ENCODE assay signal across 15 cellular contexts in the genomic region with DNA sequence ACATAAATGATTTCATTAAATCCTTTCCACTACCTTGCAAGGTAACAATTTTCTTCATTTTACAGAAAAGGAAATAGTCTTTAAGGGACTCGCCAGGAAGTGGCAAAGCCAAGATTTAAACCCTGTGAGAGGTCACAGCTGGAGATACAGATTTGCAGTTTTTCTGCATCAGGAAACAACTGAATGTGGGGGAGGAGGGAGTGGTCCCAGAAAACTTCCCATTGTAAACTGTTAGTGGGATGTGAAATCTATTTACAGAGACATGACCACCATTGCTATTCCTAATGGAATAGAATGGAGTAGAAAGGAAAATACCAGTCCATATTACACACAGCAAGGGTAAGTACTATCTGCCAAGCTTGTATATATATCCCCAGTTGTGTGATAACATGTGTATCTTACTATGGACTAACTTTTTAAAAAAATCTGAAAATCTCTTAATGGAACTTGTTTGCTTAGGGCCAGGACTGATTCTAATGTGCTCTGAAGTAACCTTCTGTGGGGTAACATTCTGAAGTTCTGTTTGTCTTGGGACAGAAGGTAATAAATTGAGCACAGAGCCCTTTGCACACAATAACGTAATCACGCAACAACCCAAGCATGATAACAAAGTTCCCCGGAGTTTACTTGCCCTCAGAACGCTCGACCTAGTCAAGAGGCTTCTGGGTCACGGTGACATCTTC. TPM values are rescaled to one million over a fixed set of nuclear protein-coding genes. Genes with fewer than 3 reads are reported as not detected.
DNase-seq lines count a peak whose midpoint lies in the region; ATAC-seq, FAIRE-seq and TF ChIP-seq lines count a peak whose summit lies in the region.
"Had no signal": no experiment of that assay in that cellular context is flagged by ENCODE, and none has a peak within 500 bp of the region (broad histone marks: within the 10 kb centered on the region; RNA-seq: fewer than 3 reads in every experiment).

No MANE protein-coding gene starts in this region.

- dilution Hi-C loops in IMR-90 (cut with HindIII; ENCODE audit: low sequenced_read_pairs, unreplicated experiment), result no loop called here

- H3K9ac ChIP-seq in IMR-90 (ENCODE audit: low read depth, low read length) (no peak overlapping the region), H1 (replicated peaks in 1 of 4; ENCODE audit: extremely low read depth in 1 of 4, low read depth in 3 of 4, low read length in 3 of 4) (no peak overlapping the region)

- WGBS in IMR-90 (ENCODE audit: extremely low coverage in 2 of 2, insufficient read length in 1 of 2), 2 experiments, result 100% methylated on average over 1 of the region's 7 CpGs; no CpG with 5 or more reads in 1 of the 2 experiments
- 87% methylated on average over 7 of the region's 7 CpGs; no CpG with 5 or more reads in 1 of the 2 experiments for WGBS in H1 (ENCODE audit: extremely low coverage in 1 of 2, insufficient coverage in 1 of 2, insufficient read length in 1 of 2, insufficient replicate concordance in 2 of 2, low coverage in 1 of 2, low lambda C conversion rate in 2 of 2, missing lambda C conversion rate in 1 of 2), 2 experiments
- 32% methylated on average over 7 of the region's 7 CpGs for WGBS in right lobe of liver (ENCODE audit: insufficient coverage, low coverage, low lambda C conversion rate, missing lambda C conversion rate)
- WGBS in thyroid gland, 2 donors, result 24 to 40% methylated on average over 7 of the region's 7 CpGs

- H2BK120ac ChIP-seq in IMR-90 (ENCODE audit: low read depth, low read length) (0 out of 2 replicates have a peak overlapping the region, but pooled peaks have one; percentile 34), H1 (replicated peaks; ENCODE audit: low read depth, low read length) (no peak overlapping the region)

- H3K4me3 ChIP-seq in IMR-90 (ENCODE audit: insufficient read depth, low read depth, low read length) (no peak overlapping the region), H1 (ENCODE audit: extremely low read depth in 1 of 4, insufficient read depth in 2 of 4, low read depth in 3 of 4, low read length in 4 of 4) (no peak overlapping the region), right lobe of liver (no peak overlapping the region), thyroid gland (replicated peaks in 1 of 3) (no peak overlapping the region)
- H3K4me3 ChIP-seq: MG63 had no signal

- H3K4me1 ChIP-seq in IMR-90 (ENCODE audit: control insufficient read depth, insufficient read depth, low read length) (peaks cover 40% of the 10 kb centered on the region), H1 (replicated peaks in 1 of 4; ENCODE audit: control insufficient read depth in 3 of 4, insufficient read depth in 4 of 4, low read length in 3 of 4) (peaks cover 6 to 28% (median 19%) of the 10 kb centered on the region in 4 experiments), right lobe of liver (peaks cover 0 to 69% (median 31%) of the 10 kb centered on the region in 4 donors), thyroid gland (peaks cover 73 to 78% of the 10 kb centered on the region in 2 donors)

- 0 out of 2 replicates have a peak overlapping the region, but pooled peaks have one; percentile 93 for H4K5ac ChIP-seq in IMR-90 (ENCODE audit: low read depth, low read length)
- no peak overlapping the region for H4K5ac ChIP-seq in H1 (ENCODE audit: insufficient read length, low read depth, low read length)

- peak overlapping the region; percentile 62; the same call in 2 of the 3 replicates for H2BK15ac ChIP-seq in IMR-90 (ENCODE audit: low read depth, low read length)
- no peak overlapping the region for H2BK15ac ChIP-seq in H1 (ENCODE audit: low read length)

- peak overlapping the region; percentile 85; the same call in 1 of the 2 replicates for H3K27ac ChIP-seq in IMR-90 (ENCODE audit: insufficient read depth, low read length)
- no peak overlapping the region for H3K27ac ChIP-seq in H1 (ENCODE audit: low read depth, low read length)
- peak overlapping the region; percentile 69 to 100 (median 77) for H3K27ac ChIP-seq in right lobe of liver
- H3K27ac ChIP-seq in thyroid gland, result peak overlapping the region; percentile 95 to 97 (median 96)

- H3K23me2 ChIP-seq in H1 (ENCODE audit: low read depth, low read length), result no peaks in the 10 kb centered on the region

- H2BK20ac ChIP-seq in IMR-90 (ENCODE audit: low read depth, low read length) (peak overlapping the region; percentile 49; the same call in 1 of the 2 replicates), H1 (ENCODE audit: low read length) (no peak overlapping the region)

- POLR2A ChIA-PET in IMR-90 (lab: Charles Lee; ENCODE audit: unreplicated experiment), result interaction anchor here (0.6 kb wide), 1 partner anchor 771 kb away, joined by 3 read pairs; no protein-coding TSS in a partner anchor
- POLR2A ChIA-PET in H1 (lab: Charles Lee; ENCODE audit: partially characterized antibody), result no interaction called here

- H3K9me3 ChIP-seq in IMR-90 (ENCODE audit: control insufficient read depth, insufficient read depth, low read length) (peaks cover 7% of the 10 kb centered on the region), H1 (ENCODE audit: insufficient read depth in 2 of 2, low read depth in 1 of 2, low read length in 1 of 2) (peaks cover 8 to 12% of the 10 kb centered on the region in 2 experiments), right lobe of liver (peaks cover 0 to 1% (median 0%) of the 10 kb centered on the region in 4 donors), thyroid gland (no peaks in the 10 kb centered on the region)

- H2BK5ac ChIP-seq in IMR-90 (ENCODE audit: low read depth, low read length, poor library complexity, severe bottlenecking) (peak overlapping the region; percentile 23), H1 (ENCODE audit: low read depth, low read length) (no peak overlapping the region)

- H4K91ac ChIP-seq in IMR-90 (ENCODE audit: insufficient read depth, low read depth, low read length) (no peak overlapping the region), H1 (replicated peaks; ENCODE audit: insufficient read length, low read length) (peak overlapping the region; percentile 3)

- H3K9me3 Mint-ChIP-seq in natural killer cell treated with Interleukin-12 subunit alpha and Interleukin-12 subunit beta and Interleukin-15 and Interleukin-18, amount 100 ng/mL, for 72 hours, result peaks cover 9% of the 10 kb centered on the region

- H3K36me3 Mint-ChIP-seq in natural killer cell treated with Interleukin-12 subunit alpha and Interleukin-12 subunit beta and Interleukin-15 and Interleukin-18, amount 100 ng/mL, for 72 hours, result peaks cover 11% of the 10 kb centered on the region

- peaks cover 8 to 21% of the 10 kb centered on the region in 2 donors for H3K27me3 Mint-ChIP-seq in natural killer cell treated with Interleukin-12 subunit alpha and Interleukin-12 subunit beta and Interleukin-15 and Interleukin-18, amount 100 ng/mL, for 72 hours
- H3K27me3 Mint-ChIP-seq: T-helper 17 cell had no signal

- no peak overlapping the region for H2AK9ac ChIP-seq in IMR-90 (replicated peaks; ENCODE audit: low read depth, low read length, poor library complexity)

- TF ChIP-seq RAD21 in IMR-90 (IDR thresholded peaks at IDR 0.05; ENCODE audit: low read length) (no peak), H1 (IDR thresholded peaks at IDR 0.05 in 1 of 2, conservative IDR thresholded peaks at IDR 0.05 in 1 of 2; ENCODE audit: low read depth in 2 of 2, low read length in 2 of 2) (no peak)

- H2AFZ ChIP-seq in IMR-90 (replicated peaks; ENCODE audit: low read length, poor library complexity) (no peak overlapping the region), H1 (ENCODE audit: low read length) (no peak overlapping the region)

- H2AK5ac ChIP-seq in IMR-90 (ENCODE audit: low read depth, low read length), result peak overlapping the region; percentile 89
- no peak overlapping the region for H2AK5ac ChIP-seq in H1 (ENCODE audit: low read depth, low read length)

- no peak for TF ChIP-seq EP300 in H1 (IDR thresholded peaks at IDR 0.05; ENCODE audit: borderline replicate concordance in 1 of 2, low read depth in 2 of 2, low read length in 2 of 2)

- H3K4ac ChIP-seq in IMR-90 (ENCODE audit: low read depth, low read length) (peak overlapping the region; percentile 58), H1 (replicated peaks; ENCODE audit: insufficient read length, low read depth, low read length) (no peak overlapping the region)

- H3K4me2 ChIP-seq in IMR-90 (ENCODE audit: low read depth, low read length), result no peak overlapping the region
- no peak overlapping the region for H3K4me2 ChIP-seq in H1 (ENCODE audit: insufficient read depth in 1 of 2, low read depth in 2 of 2, low read length in 2 of 2)

- no peaks in the 10 kb centered on the region for H3K79me1 ChIP-seq in IMR-90 (ENCODE audit: low read depth in 1 of 2, low read length in 2 of 2)
- no peaks in the 10 kb centered on the region for H3K79me1 ChIP-seq in H1 (ENCODE audit: low read depth, low read length)

- no peak overlapping the region for H3K4me3 Mint-ChIP-seq in natural killer cell treated with Interleukin-12 subunit alpha and Interleukin-12 subunit beta and Interleukin-15 and Interleukin-18, amount 100 ng/mL, for 72 hours
- H3K4me3 Mint-ChIP-seq: activated naive CD8-positive, alpha-beta T cell; CD8-positive, alpha-beta T cell; dendritic cell treated with granulocyte-macrophage colony-stimulating factor and Interleukin-4, amounts not matched to agents 40 ng/mL and 50 ng/mL, for 4 days; T-helper 17 cell had no signal

- peak overlapping the region; percentile 75 to 95; a peak in 2 of 4 replicates for H4K8ac ChIP-seq in IMR-90 (ENCODE audit: low read depth in 2 of 2, low read length in 2 of 2)
- H4K8ac ChIP-seq in H1 (ENCODE audit: extremely low read depth, insufficient read depth, low read length), result no peak overlapping the region

- in situ Hi-C loops in IMR-90 (cut with MboI; ENCODE audit: low sequenced_read_pairs), result no loop called here

- TF ChIP-seq CTCF in IMR-90 (conservative IDR thresholded peaks at IDR 0.05; ENCODE audit: low read depth, low read length), result no peak
- no peak for TF ChIP-seq CTCF in H1 (IDR thresholded peaks at IDR 0.05; ENCODE audit: control extremely low read depth in 1 of 3, insufficient read depth in 1 of 3, low read depth in 1 of 3, low read length in 3 of 3)
- no peak for TF ChIP-seq CTCF in right lobe of liver (IDR thresholded peaks at IDR 0.05)
- TF ChIP-seq CTCF in thyroid gland (IDR thresholded peaks at IDR 0.05), result no peak

- DNase-seq in IMR-90 (peak; percentile 50), H1 (ENCODE audit: low read depth in 1 of 2, low spot score in 2 of 2) (no peak), right lobe of liver (peak in 1 of 3 donors; percentile 89), thyroid gland (peak in 1 of 2 donors; percentile 53), occipital lobe (lab: John Stamatoyannopoulos, UW) (no peak), SHP77 treated with DMSO at 0.1 percent for 48 hours (lab: John Stamatoyannopoulos, UW) (no peak)
- DNase-seq in natural killer cell treated with Interleukin-12 subunit alpha and Interleukin-12 subunit beta and Interleukin-15 and Interleukin-18, amount 100 ng/mL, for 72 hours (ENCODE audit: low spot score), result no peak
- DNase-seq: CD8-positive, alpha-beta T cell; GF-D8; left cardiac atrium; MG63; stimulated activated CD4-positive, alpha-beta T cell treated with anti-CD3 and anti-CD28 coated beads, Interleukin-2, amount 100 ng/mL, for 24 hours; T-helper 17 cell had no signal

- H3K23ac ChIP-seq in IMR-90 (ENCODE audit: low read depth, low read length), result peak overlapping the region; percentile 26; the same call in 1 of the 2 replicates
- H3K23ac ChIP-seq in H1 (ENCODE audit: insufficient read length), result no peak overlapping the region

- H2BK12ac ChIP-seq in H1 (ENCODE audit: low read depth, low read length), result no peak overlapping the region

- H3K79me2 ChIP-seq in H1 (ENCODE audit: control insufficient read depth in 1 of 2, insufficient read depth in 2 of 2, low read length in 2 of 2), result no peaks in the 10 kb centered on the region

- BruUV-seq in IMR-90 (replicated peaks; lab: Mats Ljungman, UMichigan), result no TSS peak

- intact Hi-C loops in IMR-90 (cut with micrococcal nuclease) (no loop called here), right lobe of liver (cut with DNase I) (no loop called here), thyroid gland (cut with DNase I) (no loop called here)

- peaks cover 9 to 10% of the 10 kb centered on the region in 2 donors for H3K4me1 Mint-ChIP-seq in natural killer cell treated with Interleukin-12 subunit alpha and Interleukin-12 subunit beta and Interleukin-15 and Interleukin-18, amount 100 ng/mL, for 72 hours (ENCODE audit: low read depth in 2 of 2)

- no peak overlapping the region for H3K14ac ChIP-seq in IMR-90 (replicated peaks; ENCODE audit: low read depth, low read length)
- H3K14ac ChIP-seq in H1 (ENCODE audit: insufficient read length), result no peak overlapping the region

- no peak for FAIRE-seq in H1 (lab: Jason Lieb, UNC)

- H3K18ac ChIP-seq in IMR-90 (ENCODE audit: low read depth, low read length) (peak overlapping the region; percentile 67; the same call in 1 of the 2 replicates), H1 (ENCODE audit: extremely low read depth, low read length) (no peak overlapping the region)

- no peak for ATAC-seq in IMR-90 (ENCODE audit: low read depth)
- peak; percentile 9 to 55 (median 31) for ATAC-seq in right lobe of liver
- no peak for ATAC-seq in natural killer cell treated with Interleukin-12 subunit alpha and Interleukin-12 subunit beta and Interleukin-15 and Interleukin-18, amount 100 ng/mL, for 72 hours
- ATAC-seq: CD8-positive, alpha-beta T cell; T-helper 17 cell had no signal

- no peak for TF ChIP-seq POLR2A in IMR-90 (IDR thresholded peaks at IDR 0.05; ENCODE audit: low read depth, low read length)
- TF ChIP-seq POLR2A in H1 (IDR thresholded peaks at IDR 0.05; ENCODE audit: control extremely low read depth in 1 of 2, low read depth in 2 of 2, low read length in 2 of 2), result no peak
- no peak for TF ChIP-seq POLR2A in right lobe of liver (IDR thresholded peaks at IDR 0.05)
- peak in 1 of 2 donors; percentile 45 for TF ChIP-seq POLR2A in thyroid gland (IDR thresholded peaks at IDR 0.05)

- H3K36me3 ChIP-seq in IMR-90 (ENCODE audit: control insufficient read depth, insufficient read depth, low read length) (no peaks in the 10 kb centered on the region), H1 (ENCODE audit: control insufficient read depth in 2 of 4, insufficient read depth in 4 of 4, low read length in 3 of 4) (no peaks in the 10 kb centered on the region), right lobe of liver (no peaks in the 10 kb centered on the region), thyroid gland (no peaks in the 10 kb centered on the region)
- H3K36me3 ChIP-seq: MG63 had no signal

- no peak overlapping the region for H3K27ac Mint-ChIP-seq in natural killer cell treated with Interleukin-12 subunit alpha and Interleukin-12 subunit beta and Interleukin-15 and Interleukin-18, amount 100 ng/mL, for 72 hours
- H3K27ac Mint-ChIP-seq: activated naive CD8-positive, alpha-beta T cell; CD8-positive, alpha-beta T cell; dendritic cell treated with granulocyte-macrophage colony-stimulating factor and Interleukin-4, amounts not matched to agents 40 ng/mL and 50 ng/mL, for 4 days had no signal

- H4K20me1 ChIP-seq in IMR-90 (ENCODE audit: insufficient read depth, low read length) (peaks cover 7% of the 10 kb centered on the region; the same call in 1 of the 2 replicates), H1 (replicated peaks in 1 of 2; ENCODE audit: control insufficient read depth in 1 of 2, insufficient read depth in 2 of 2, low read length in 2 of 2) (no peaks in the 10 kb centered on the region)

- 0 out of 2 replicates have a peak, but pooled peaks cover 1% of the 10 kb centered on the region for H3K27me3 ChIP-seq in IMR-90 (ENCODE audit: control insufficient read depth, insufficient read depth, low read length)
- H3K27me3 ChIP-seq in H1 (replicated peaks in 1 of 4; ENCODE audit: control insufficient read depth in 3 of 4, extremely low read depth in 1 of 4, insufficient read depth in 3 of 4, low read length in 3 of 4), result no peaks in the 10 kb centered on the region
- no peaks in the 10 kb centered on the region for H3K27me3 ChIP-seq in right lobe of liver
- H3K27me3 ChIP-seq in thyroid gland, result no peaks in the 10 kb centered on the region
- H3K27me3 ChIP-seq: MG63 had no signal

- H3K56ac ChIP-seq in IMR-90 (ENCODE audit: extremely low read depth, insufficient read depth, low read length) (no peak overlapping the region), H1 (replicated peaks; ENCODE audit: insufficient read length, low read depth, low read length) (no peak overlapping the region)

- CTCF ChIA-PET in IMR-90 (lab: Yijun Ruan, JAX), result no interaction called here
- CTCF ChIA-PET in H1 (lab: Charles Lee; ENCODE audit: partially characterized antibody), result interaction anchor here (1.1 to 2.0 kb wide), 3 partner anchors 13 to 269 kb away, joined by 3 to 5 read pairs (median 5); no protein-coding TSS in a partner anchor

- H3K9me1 ChIP-seq in IMR-90 (ENCODE audit: insufficient read depth, low read length), result peaks cover 18% of the 10 kb centered on the region

RNA-seq across cellular contexts. Expression of gene TSKU, which starts 10.9 kb away (rescaled TPM):
- total RNA-seq in IMR-90 (2012; rRNA removed), result 6.4 and 6.8 TPM in 2 replicates
- polyA plus RNA-seq in IMR-90 (2012; rRNA removed), result 26.6 and 28.7 TPM in 2 replicates
- 13.1 and 43.5 TPM in 2 replicates for polyA plus RNA-seq in IMR-90 (2012; cell fraction: cytosol; rRNA removed)
- 11.3 and 20.6 TPM in 2 replicates for polyA plus RNA-seq in IMR-90 (2012; cell fraction: nucleus; rRNA removed; ENCODE audit: low replicate concordance)
- total RNA-seq in H1 (2021; fragmentation: NEBNext Ultra II Directional; extraction: Animal tissue kit (Norgen Biotek cat#: 25700)), result 22.8 TPM in 2 replicates
- 28.4 and 40.7 TPM in 2 replicates for polyA plus RNA-seq in H1 (2011; rRNA removed)
- polyA plus RNA-seq in H1 (2011; cell fraction: cytosol; rRNA removed), result 18.1 TPM
- polyA plus RNA-seq in H1 (2011; cell fraction: nucleus; rRNA removed), result 34.2 TPM
- 15.8 to 27.1 TPM (median 20.7 TPM) in 4 replicates for polyA plus RNA-seq in H1 (2012, experiment 1 of 2)
- polyA plus RNA-seq in H1 (2012, experiment 2 of 2), result 22.0 TPM
- polyA plus RNA-seq in H1 (2013, experiment 1 of 2), result 21.4 TPM
- polyA plus RNA-seq in H1 (2013, experiment 2 of 2), result 23.8 TPM
- polyA minus RNA-seq in H1 (2011; rRNA and poly(A)+ RNA removed), result 21.7 and 33.3 TPM in 2 replicates
- polyA minus RNA-seq in H1 (2011; cell fraction: cytosol; rRNA and poly(A)+ RNA removed), result 17.2 TPM
- polyA minus RNA-seq in H1 (2011; cell fraction: nucleus; rRNA and poly(A)+ RNA removed), result 27.5 TPM
- total RNA-seq in right lobe of liver, result 1,000 to 10,000 TPM in 1 of 6 experiments, 100 to 1,000 TPM in 4, 10 to 100 TPM in 1; 66.1 to 1,026 (median 278) TPM
- total RNA-seq in thyroid gland, result 100 to 1,000 TPM in 2 of 4 donors, 10 to 100 TPM in 2; 95.6 to 152 (median 99.2) TPM
- total RNA-seq in natural killer cell treated with Interleukin-12 subunit alpha and Interleukin-12 subunit beta and Interleukin-15 and Interleukin-18, amount 100 ng/mL, for 72 hours, result not detected
- 12.3 TPM for total RNA-seq in occipital lobe
- total RNA-seq: CD8-positive, alpha-beta T cell; T-helper 17 cell had no signal

Comparison
In these comparisons a context has a peak if more than half of its experiments do, and no peak if none do; other contexts are left out.
1. ATAC-seq: peak in right lobe of liver (4 of 4); none in IMR-90 (single experiment) and natural killer cell treated with Interleukin-12 subunit alpha and Interleukin-12 subunit beta and Interleukin-15 and Interleukin-18, amount 100 ng/mL, for 72 hours (0 of 2).